In the genomic region with DNA sequence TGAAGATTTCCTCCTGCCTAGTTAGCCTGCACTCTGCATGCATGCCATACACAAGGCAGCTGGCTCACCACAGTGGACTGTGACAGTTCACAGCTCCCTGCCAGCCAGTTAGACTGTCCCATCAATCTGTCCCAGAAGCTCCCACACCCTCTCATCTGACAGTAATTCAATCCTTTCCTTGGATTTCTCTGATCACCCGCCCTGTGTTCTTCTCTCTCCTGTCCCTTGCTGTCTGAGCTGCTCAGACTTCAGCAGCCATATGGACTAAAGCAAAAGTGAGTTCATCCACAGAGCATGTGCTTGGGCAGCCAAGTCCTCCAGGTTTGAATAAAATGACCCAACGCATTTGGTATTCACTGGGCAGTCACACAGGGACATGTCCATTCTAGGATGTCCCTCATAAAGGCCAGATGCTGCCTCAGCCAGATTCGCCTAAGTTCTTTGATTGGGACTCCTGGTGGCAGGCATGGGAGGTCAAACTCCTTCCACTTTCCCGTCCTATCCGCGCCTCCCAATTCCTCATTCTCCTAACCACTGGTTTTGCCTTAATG, we compare ENCODE assay signal across 19 cellular contexts. TPM values are rescaled to one million over a fixed set of nuclear protein-coding genes. Genes with fewer than 3 reads are reported as not detected.
DNase-seq lines count a peak whose midpoint lies in the region; ATAC-seq and TF ChIP-seq lines count a peak whose summit lies in the region.
"Had no signal": no experiment of that assay in that cellular context is flagged by ENCODE, and none has a peak within 500 bp of the region (broad histone marks: within the 10 kb centered on the region; RNA-seq: fewer than 3 reads in every experiment).

No MANE protein-coding gene starts in this region.

- ATAC-seq in left ventricle myocardium superior (peak; percentile 44), Right ventricle myocardium superior (ENCODE audit: poor library complexity) (no peak), GM19324 (IDR thresholded peaks at IDR 0.05; ENCODE audit: low FRiP score, unreplicated experiment) (no peak)

- 78 to 86% (median 82%) methylated on average over 6 of the region's 6 CpGs for whole genome bisulfite sequencing in adrenal gland, 4 donors

- TF ChIP-seq POLR2A in adrenal gland (IDR thresholded peaks at IDR 0.05), result no peak

- intact Hi-C loops in left ventricle myocardium superior (cut with micrococcal nuclease) (no loop called here), Right ventricle myocardium superior (cut with DNase I) (no loop called here), dorsolateral prefrontal cortex (cut with DNase I) (loop anchor here in 1 of 2 donors (1.0 to 5.0 kb wide), 2 partner anchors 54 to 157 kb away; no protein-coding TSS in a partner anchor), adrenal gland (cut with DNase I) (no loop called here)

- H3K27ac ChIP-seq in dorsolateral prefrontal cortex (peak overlapping the region in 58 of 59 donors; percentile 49 to 98 (median 92)), adrenal gland (no peak overlapping the region)
- H3K27ac ChIP-seq: vagina had no signal

- H3K4me1 ChIP-seq in adrenal gland (replicated peaks in 1 of 2), result no peaks in the 10 kb centered on the region
- H3K4me1 ChIP-seq: vagina had no signal

- H3K4me3 ChIP-seq in dorsolateral prefrontal cortex, result peak overlapping the region in 42 of 59 donors; percentile 1 to 54 (median 22)
- H3K4me3 ChIP-seq in adrenal gland, result no peak overlapping the region
- H3K4me3 ChIP-seq: vagina had no signal

- no peaks in the 10 kb centered on the region for H3K36me3 ChIP-seq in adrenal gland (replicated peaks in 1 of 2)
- H3K36me3 ChIP-seq: vagina had no signal

- no peaks in the 10 kb centered on the region for H3K9me3 ChIP-seq in adrenal gland (replicated peaks in 1 of 3)
- H3K9me3 ChIP-seq: vagina had no signal

- TF ChIP-seq CTCF in dorsolateral prefrontal cortex (IDR thresholded peaks at IDR 0.05 in 54 of 56, conservative IDR thresholded peaks at IDR 0.05 in 2 of 56; ENCODE audit: low read depth in 1 of 56, partially characterized antibody in 56 of 56) (peak in 7 of 56 donors; percentile 4 to 8 (median 7)), adrenal gland (IDR thresholded peaks at IDR 0.05) (no peak)

- H3K27me3 ChIP-seq in dorsolateral prefrontal cortex (no peaks in the 10 kb centered on the region), adrenal gland (no peaks in the 10 kb centered on the region)
- H3K27me3 ChIP-seq: vagina had no signal

- no peak for DNase-seq in left ventricle myocardium superior
- no peak for DNase-seq in Right ventricle myocardium superior
- peak in 9 of 10 donors; percentile 40 to 83 (median 71) for DNase-seq in dorsolateral prefrontal cortex
- DNase-seq in midbrain (lab: John Stamatoyannopoulos, UW), result peak; percentile 67
- no peak for DNase-seq in COLO829 (ENCODE audit: low spot score)
- DNase-seq in adrenal gland, result no peak
- no peak for DNase-seq in middle frontal gyrus (ENCODE audit: extremely low spot score, low spot score)
- DNase-seq: activated CD4-positive, alpha-beta T cell treated with anti-CD3 and anti-CD28 coated beads for 1 hour; COR-L47; GOT3; Kasumi-1; kidney glomerular epithelial cell; NCI-H1417 had no signal

RNA-seq across cellular contexts. Expression of gene ZBTB44, which starts 54.5 kb away (rescaled TPM):
- total RNA-seq in left ventricle myocardium superior, result 57.3 TPM
- 49.0 TPM for total RNA-seq in Right ventricle myocardium superior
- total RNA-seq in dorsolateral prefrontal cortex, result 100 to 1,000 TPM in 1 of 120 experiments, 10 to 100 TPM in 119; 48.9 to 117 (median 68.8) TPM
- total RNA-seq in adrenal gland, result 10 to 100 TPM; 28.0 to 94.3 (median 53.3) TPM
- polyA plus RNA-seq in adrenal gland, result 10 to 100 TPM; 10.1 to 18.7 (median 15.8) TPM

RNA-seq across cellular contexts. Expression of gene ADAMTS8, which starts 59.2 kb away (rescaled TPM):
- total RNA-seq in left ventricle myocardium superior (0.42 TPM), Right ventricle myocardium superior (0.48 TPM), dorsolateral prefrontal cortex (10 to 100 TPM in 98 of 120 experiments, 1 to 10 TPM in 22; 6.8 to 26.1 (median 12.6) TPM), adrenal gland (under 1 TPM in 5 of 8 donors, not detected in 3; 0.07 to 0.32 (median 0.14) TPM)
- 1 to 10 TPM in 1 of 3 donors, under 1 TPM in 2; 0.09 to 1.4 (median 0.48) TPM for polyA plus RNA-seq in adrenal gland
- total RNA-seq: dermis microvascular lymphatic vessel endothelial cell; G401; renal cortical epithelial cell; T-helper 2 cell treated with Interferon-gamma antibody and Interleukin-4, amounts not matched to agents 100 ng/mL and 5 ng/mL, for 36 hours had no signal

Comparison
In these comparisons a context has a peak if more than half of its experiments do, and no peak if none do; other contexts are left out.
1. DNase-seq: peak in dorsolateral prefrontal cortex (9 of 10) and midbrain (single experiment); none in left ventricle myocardium superior (single experiment), Right ventricle myocardium superior (single experiment), COLO829 (single experiment), adrenal gland (0 of 7) and middle frontal gyrus (single experiment).
2. H3K27ac ChIP-seq: peak in dorsolateral prefrontal cortex (58 of 59); none in adrenal gland (0 of 5).
3. H3K4me3 ChIP-seq: peak in dorsolateral prefrontal cortex (42 of 59); none in adrenal gland (0 of 4).